In the genomic region with DNA sequence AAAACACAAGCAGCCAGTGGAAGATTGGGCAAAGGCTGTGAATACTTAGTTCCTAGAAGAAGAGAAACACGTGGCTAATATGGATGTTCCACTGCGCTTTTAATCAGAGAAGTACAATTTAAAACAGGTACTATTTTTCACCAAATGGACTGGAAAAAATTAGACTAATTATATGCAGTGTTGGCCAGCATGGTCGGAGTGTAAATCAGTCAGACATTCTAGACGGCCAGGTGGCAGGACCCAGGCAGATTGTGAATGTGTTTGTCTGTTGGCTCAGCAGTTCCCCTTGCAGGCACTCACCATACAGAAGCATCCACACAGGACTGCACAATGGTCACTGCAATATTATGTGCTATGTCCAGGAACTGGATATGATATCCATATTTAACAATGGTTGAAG, we compare ENCODE assay signal across 1 cellular context.
TF ChIP-seq lines count a peak whose summit lies in the region.

No MANE protein-coding gene starts in this region.

TF ChIP-seq in SK-N-SH treated with all-trans-retinoic acid at 6 μM for 48 hours, 23 proteins besides CTCF, POLR2A, EP300 and RAD21 (continued from another document):
- TF ChIP-seq, protein P1, sequence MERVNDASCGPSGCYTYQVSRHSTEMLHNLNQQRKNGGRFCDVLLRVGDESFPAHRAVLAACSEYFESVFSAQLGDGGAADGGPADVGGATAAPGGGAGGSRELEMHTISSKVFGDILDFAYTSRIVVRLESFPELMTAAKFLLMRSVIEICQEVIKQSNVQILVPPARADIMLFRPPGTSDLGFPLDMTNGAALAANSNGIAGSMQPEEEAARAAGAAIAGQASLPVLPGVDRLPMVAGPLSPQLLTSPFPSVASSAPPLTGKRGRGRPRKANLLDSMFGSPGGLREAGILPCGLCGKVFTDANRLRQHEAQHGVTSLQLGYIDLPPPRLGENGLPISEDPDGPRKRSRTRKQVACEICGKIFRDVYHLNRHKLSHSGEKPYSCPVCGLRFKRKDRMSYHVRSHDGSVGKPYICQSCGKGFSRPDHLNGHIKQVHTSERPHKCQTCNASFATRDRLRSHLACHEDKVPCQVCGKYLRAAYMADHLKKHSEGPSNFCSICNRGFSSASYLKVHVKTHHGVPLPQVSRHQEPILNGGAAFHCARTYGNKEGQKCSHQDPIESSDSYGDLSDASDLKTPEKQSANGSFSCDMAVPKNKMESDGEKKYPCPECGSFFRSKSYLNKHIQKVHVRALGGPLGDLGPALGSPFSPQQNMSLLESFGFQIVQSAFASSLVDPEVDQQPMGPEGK (CRISPR knock-in tag; IDR thresholded peaks at IDR 0.05; ENCODE audit: borderline replicate concordance): no peak
- TF ChIP-seq BACH2 (CRISPR knock-in tag; IDR thresholded peaks at IDR 0.05; ENCODE audit: borderline replicate concordance) (no peak), ZNF8 (CRISPR knock-in tag; IDR thresholded peaks at IDR 0.05) (no peak), OSR1 (CRISPR knock-in tag; IDR thresholded peaks at IDR 0.05) (no peak), ZNF565 (CRISPR knock-in tag; conservative IDR thresholded peaks at IDR 0.05; ENCODE audit: low read depth) (no peak), ZFP30 (CRISPR knock-in tag; IDR thresholded peaks at IDR 0.05) (no peak), PPARA (CRISPR knock-in tag; IDR thresholded peaks at IDR 0.05; ENCODE audit: borderline replicate concordance) (no peak)
- TF ChIP-seq, protein P2, sequence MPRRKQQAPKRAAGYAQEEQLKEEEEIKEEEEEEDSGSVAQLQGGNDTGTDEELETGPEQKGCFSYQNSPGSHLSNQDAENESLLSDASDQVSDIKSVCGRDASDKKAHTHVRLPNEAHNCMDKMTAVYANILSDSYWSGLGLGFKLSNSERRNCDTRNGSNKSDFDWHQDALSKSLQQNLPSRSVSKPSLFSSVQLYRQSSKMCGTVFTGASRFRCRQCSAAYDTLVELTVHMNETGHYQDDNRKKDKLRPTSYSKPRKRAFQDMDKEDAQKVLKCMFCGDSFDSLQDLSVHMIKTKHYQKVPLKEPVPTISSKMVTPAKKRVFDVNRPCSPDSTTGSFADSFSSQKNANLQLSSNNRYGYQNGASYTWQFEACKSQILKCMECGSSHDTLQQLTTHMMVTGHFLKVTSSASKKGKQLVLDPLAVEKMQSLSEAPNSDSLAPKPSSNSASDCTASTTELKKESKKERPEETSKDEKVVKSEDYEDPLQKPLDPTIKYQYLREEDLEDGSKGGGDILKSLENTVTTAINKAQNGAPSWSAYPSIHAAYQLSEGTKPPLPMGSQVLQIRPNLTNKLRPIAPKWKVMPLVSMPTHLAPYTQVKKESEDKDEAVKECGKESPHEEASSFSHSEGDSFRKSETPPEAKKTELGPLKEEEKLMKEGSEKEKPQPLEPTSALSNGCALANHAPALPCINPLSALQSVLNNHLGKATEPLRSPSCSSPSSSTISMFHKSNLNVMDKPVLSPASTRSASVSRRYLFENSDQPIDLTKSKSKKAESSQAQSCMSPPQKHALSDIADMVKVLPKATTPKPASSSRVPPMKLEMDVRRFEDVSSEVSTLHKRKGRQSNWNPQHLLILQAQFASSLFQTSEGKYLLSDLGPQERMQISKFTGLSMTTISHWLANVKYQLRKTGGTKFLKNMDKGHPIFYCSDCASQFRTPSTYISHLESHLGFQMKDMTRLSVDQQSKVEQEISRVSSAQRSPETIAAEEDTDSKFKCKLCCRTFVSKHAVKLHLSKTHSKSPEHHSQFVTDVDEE (CRISPR knock-in tag; IDR thresholded peaks at IDR 0.05): no peak
